ENCODE assay signal across 7 cellular contexts in the genomic region with DNA sequence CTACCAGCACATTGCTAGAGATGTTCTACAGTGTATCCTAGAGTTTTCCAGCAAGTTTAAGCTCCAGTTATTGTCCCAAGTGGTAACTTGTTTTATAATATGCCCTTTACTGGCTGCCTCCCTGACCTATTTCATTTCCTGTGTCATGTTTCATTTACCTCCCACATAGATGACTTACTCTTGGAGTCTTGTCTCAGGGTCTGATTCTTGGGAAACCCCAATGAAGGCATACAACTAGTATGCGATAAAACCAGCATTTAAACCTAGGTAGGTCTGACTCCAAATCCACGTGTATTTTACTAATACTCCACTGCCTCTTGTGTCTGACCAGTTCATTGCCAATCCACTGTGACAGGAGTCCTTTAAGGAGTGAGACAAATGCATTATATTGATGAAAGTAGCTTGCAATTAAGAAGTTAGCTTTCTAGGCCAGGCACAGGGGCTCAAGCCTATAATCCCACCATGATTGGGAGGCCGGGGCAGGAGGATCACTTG. TPM values are rescaled to one million over a fixed set of nuclear protein-coding genes. Genes with fewer than 3 reads are reported as not detected.
A peak's percentile ranks its signal among the peaks of the same experiment; 100 is the strongest.
DNase-seq lines count a peak whose midpoint lies in the region; ATAC-seq, FAIRE-seq and TF ChIP-seq lines count a peak whose summit lies in the region.
"Not testable (repeated sequence)": the region's sequence is repeated elsewhere in the genome, so short reads cannot be mapped to it uniquely, and the experiment has no call there.

No MANE protein-coding gene starts in this region.

- H3K36me3 Mint-ChIP-seq in activated CD8-positive, alpha-beta T cell treated with anti-CD3 and anti-CD28 coated beads for 36 hours (ENCODE audit: low read depth): not testable (repeated sequence)

- not testable (repeated sequence) for FAIRE-seq in RCC 7860 (lab: Jason Lieb, UNC)

- H3K4me3 ChIP-seq in brain microvascular endothelial cell (ENCODE audit: low read depth, low read length); choroid plexus epithelial cell (ENCODE audit: low read depth, low read length): not testable (repeated sequence)

- not testable (repeated sequence) for H3K27me3 Mint-ChIP-seq in activated CD8-positive, alpha-beta T cell treated with anti-CD3 and anti-CD28 coated beads for 36 hours

- H3K4me1 Mint-ChIP-seq in activated CD8-positive, alpha-beta T cell treated with anti-CD3 and anti-CD28 coated beads for 36 hours (ENCODE audit: low read depth): not testable (repeated sequence)

- ATAC-seq in activated CD8-positive, alpha-beta T cell treated with anti-CD3 and anti-CD28 coated beads for 36 hours: peak; percentile 61

- intact Hi-C loops in activated CD8-positive, alpha-beta T cell treated with anti-CD3 and anti-CD28 coated beads for 36 hours (cut with micrococcal nuclease): not testable (repeated sequence)

- not testable (repeated sequence) for H3K4me3 Mint-ChIP-seq in activated CD8-positive, alpha-beta T cell treated with anti-CD3 and anti-CD28 coated beads for 36 hours

- not testable (repeated sequence) for H3K27ac Mint-ChIP-seq in activated CD8-positive, alpha-beta T cell treated with anti-CD3 and anti-CD28 coated beads for 36 hours

- H3K36me3 ChIP-seq in brain microvascular endothelial cell (replicated peaks): not testable (repeated sequence)

- H3K9me3 Mint-ChIP-seq in activated CD8-positive, alpha-beta T cell treated with anti-CD3 and anti-CD28 coated beads for 36 hours: not testable (repeated sequence)

- TF ChIP-seq CTCF in activated CD8-positive, alpha-beta T cell treated with anti-CD3 and anti-CD28 coated beads for 36 hours (IDR thresholded peaks at IDR 0.05); brain microvascular endothelial cell (IDR thresholded peaks at IDR 0.05; ENCODE audit: low read depth, low read length, missing control alignments); choroid plexus epithelial cell (conservative IDR thresholded peaks at IDR 0.05; ENCODE audit: low read depth, low read length): not testable (repeated sequence)

- DNase-seq in Daoy (ENCODE audit: low read depth): peak; percentile 19
- DNase-seq in RCC 7860 (ENCODE audit: low spot score): peak; percentile 62
- not testable (repeated sequence) for DNase-seq in activated CD8-positive, alpha-beta T cell treated with anti-CD3 and anti-CD28 coated beads for 36 hours
- DNase-seq in brain microvascular endothelial cell: peak; percentile 5
- peak; percentile 4 for DNase-seq in choroid plexus epithelial cell (ENCODE audit: low read depth)
- DNase-seq in iris pigment epithelial cell (ENCODE audit: low read depth): peak; percentile 18
- peak; percentile 37 for DNase-seq in renal cortical epithelial cell (ENCODE audit: low read depth)

- POLR2A ChIA-PET in activated CD8-positive, alpha-beta T cell treated with anti-CD3 and anti-CD28 coated beads for 36 hours (lab: Charles Lee): not testable (repeated sequence)

- H3K27ac ChIP-seq in brain microvascular endothelial cell: not testable (repeated sequence)

- in situ Hi-C loops in brain microvascular endothelial cell (cut with HindIII; ENCODE audit: low pct_ligation_motif_present, low sequenced_read_pairs): not testable (repeated sequence)

- CTCF ChIA-PET in activated CD8-positive, alpha-beta T cell treated with anti-CD3 and anti-CD28 coated beads for 36 hours (lab: Charles Lee): not testable (repeated sequence)

- H3K27me3 ChIP-seq in brain microvascular endothelial cell (replicated peaks): not testable (repeated sequence)

RNA-seq across cellular contexts. Expression of gene NOMO1, which starts 26.3 kb away (rescaled TPM):
- 43.0 and 56.9 TPM in 2 replicates for total RNA-seq in Daoy (2014; rRNA removed; shearing (Covaris generic))
- total RNA-seq in activated CD8-positive, alpha-beta T cell treated with anti-CD3 and anti-CD28 coated beads for 36 hours: 10 to 100 TPM; 39.8 to 40.5 TPM
- total RNA-seq in renal cortical epithelial cell: 79.4 and 147 TPM in 2 replicates
